ENCODE assay signal across 24 cellular contexts in genomic region chrX:107298276-107298675, GRCh38.
"Had no signal": no experiment of that assay in that cellular context is flagged by ENCODE, and none has a peak within 500 bp of the region (broad histone marks: within the 10 kb centered on the region; RNA-seq: fewer than 3 reads in every experiment).

No MANE protein-coding gene starts in this region.

- DNase-seq: dermis blood vessel endothelial cell; effector memory CD4-positive, alpha-beta T cell; erythroblast; hypothalamus; left cardiac atrium; left ventricle myocardium superior; lower lobe of right lung; mucosa of descending colon; naive thymus-derived CD4-positive, alpha-beta T cell; sigmoid colon; stimulated activated CD4-positive, alpha-beta T cell treated with anti-CD3 and anti-CD28 coated beads, Interleukin-2, amount 100 ng/mL, for 24 hours; stimulated activated CD4-positive, alpha-beta T cell treated with anti-CD3 and anti-CD28 coated beads, Interleukin-4, amount 100 ng/mL, for 24 hours; stimulated activated naive CD4-positive, alpha-beta T cell treated with Interleukin-2 at 50 U/mL for 16 hours; stomach; thyroid gland had no signal

- H3K4me1 ChIP-seq: lower lobe of right lung, neural progenitor cell, parathyroid adenoma, prostate gland, right atrium auricular region, sigmoid colon, stomach, thyroid gland had no signal

- H3K27ac Mint-ChIP-seq: mesothelial cell of epicardium; naive thymus-derived CD4-positive, alpha-beta T cell; nephron; neural progenitor cell; stimulated activated effector memory CD8-positive, alpha-beta T cell treated with anti-CD3 and anti-CD28 coated beads, Interleukin-12 subunit alpha, Interleukin-12 subunit beta, amount 100 ng/mL, for 72 hours had no signal

- H3K27me3 ChIP-seq: neural progenitor cell, sigmoid colon, thyroid gland had no signal

- H3K9me3 Mint-ChIP-seq: central memory CD8-positive, alpha-beta T cell; naive thymus-derived CD4-positive, alpha-beta T cell; nephron; stimulated activated effector memory CD8-positive, alpha-beta T cell treated with anti-CD3 and anti-CD28 coated beads, Interleukin-12 subunit alpha, Interleukin-12 subunit beta, amount 100 ng/mL, for 72 hours had no signal

- H2AFZ ChIP-seq: neural progenitor cell, parathyroid adenoma had no signal

- H3K4me3 Mint-ChIP-seq: central memory CD8-positive, alpha-beta T cell; mesothelial cell of epicardium; naive thymus-derived CD4-positive, alpha-beta T cell; nephron; neural progenitor cell; stimulated activated effector memory CD8-positive, alpha-beta T cell treated with anti-CD3 and anti-CD28 coated beads, Interleukin-12 subunit alpha, Interleukin-12 subunit beta, amount 100 ng/mL, for 72 hours had no signal

- H3K9ac ChIP-seq: neural progenitor cell, parathyroid adenoma had no signal

- H3K4me3 ChIP-seq: coronary artery, lower lobe of right lung, mucosa of descending colon, neural progenitor cell, prostate gland, right atrium auricular region, sigmoid colon, stomach, thyroid gland had no signal

- H3K4me1 Mint-ChIP-seq: central memory CD8-positive, alpha-beta T cell; mesothelial cell of epicardium; naive thymus-derived CD4-positive, alpha-beta T cell; nephron; neural progenitor cell; stimulated activated effector memory CD8-positive, alpha-beta T cell treated with anti-CD3 and anti-CD28 coated beads, Interleukin-12 subunit alpha, Interleukin-12 subunit beta, amount 100 ng/mL, for 72 hours had no signal

- H3K36me3 Mint-ChIP-seq: mesothelial cell of epicardium; stimulated activated effector memory CD8-positive, alpha-beta T cell treated with anti-CD3 and anti-CD28 coated beads, Interleukin-12 subunit alpha, Interleukin-12 subunit beta, amount 100 ng/mL, for 72 hours had no signal

- H3K9me3 ChIP-seq: lower lobe of right lung, mucosa of descending colon, prostate gland, right atrium auricular region, sigmoid colon, stomach, thyroid gland had no signal

- H3K4me2 ChIP-seq: neural progenitor cell had no signal

- H3K36me3 ChIP-seq: lower lobe of right lung, neural progenitor cell, prostate gland, right atrium auricular region, sigmoid colon, stomach, thyroid gland had no signal

- H3K79me2 ChIP-seq: parathyroid adenoma had no signal

- H3K27ac ChIP-seq: coronary artery, lower lobe of right lung, neural progenitor cell, parathyroid adenoma, prostate gland, right atrium auricular region, sigmoid colon, stomach, thyroid gland had no signal
